Comparison of ENCODE assay signal across 14 cellular contexts in genomic region chr3:125322166-125322565, GRCh38. TPM values are rescaled to one million over a fixed set of nuclear protein-coding genes. Genes with fewer than 3 reads are reported as not detected.
DNase-seq lines count a peak whose midpoint lies in the region; ATAC-seq and TF ChIP-seq lines count a peak whose summit lies in the region.
"Had no signal": no experiment of that assay in that cellular context is flagged by ENCODE, and none has a peak within 500 bp of the region (broad histone marks: within the 10 kb centered on the region; RNA-seq: fewer than 3 reads in every experiment).

No MANE protein-coding gene starts in this region.

- peak; percentile 87 for DNase-seq in LNCaP clone FGC (ENCODE audit: low read depth)
- DNase-seq in foreskin keratinocyte, result peak; percentile 42 to 68
- DNase-seq in cerebellar nuclear complex (lab: John Stamatoyannopoulos, UW), result no peak
- no peak for DNase-seq in SIG-M5 (lab: John Stamatoyannopoulos, UW)
- no peak for DNase-seq in left cardiac atrium
- DNase-seq in HUDEP-2 (lab: John Stamatoyannopoulos, UW; ENCODE audit: unreplicated experiment in 76 of 76), result no peak
- DNase-seq: activated T-cell treated with anti-CD3 and anti-CD28 coated beads for 4 hours, amniotic stem cell, NCI-H1930, posterior cingulate gyrus had no signal

- H3K4me3 ChIP-seq in LNCaP clone FGC (ENCODE audit: low read depth, low read length), result no peak overlapping the region
- H3K4me3 ChIP-seq: GM23338 had no signal

- H3K27me3 ChIP-seq in foreskin keratinocyte, result no peaks in the 10 kb centered on the region

- ATAC-seq in SK-N-SH treated with all-trans-retinoic acid at 6 μM for 48 hours (peak; percentile 98), foreskin keratinocyte (peak; percentile 85), left cardiac atrium (no peak)
- ATAC-seq: GM23338; stimulated activated memory B cell treated with anti-CD40 and anti-IgM and Interleukin-4, amounts not matched to agents 10 μg/mL and 1 μg/mL and 100 μg/mL, for 72 hours had no signal

- peaks cover 23% of the 10 kb centered on the region for H3K4me1 ChIP-seq in foreskin keratinocyte

- intact Hi-C loops in left cardiac atrium (cut with DNase I), result no loop called here

- no peak for TF ChIP-seq CTCF in C4-2B (conservative IDR thresholded peaks at IDR 0.05)
- no peak for TF ChIP-seq CTCF in LNCaP clone FGC (IDR thresholded peaks at IDR 0.05; ENCODE audit: control insufficient read depth, extremely low read depth, insufficient read depth)
- TF ChIP-seq CTCF in foreskin keratinocyte (conservative IDR thresholded peaks at IDR 0.05), result no peak

- H3K27ac ChIP-seq in C4-2B (peak overlapping the region; percentile 32; the same call in 1 of the 2 replicates), foreskin keratinocyte (peak overlapping the region; percentile 46)

TF ChIP-seq in SK-N-SH treated with all-trans-retinoic acid at 6 μM for 48 hours, 23 proteins besides CTCF, POLR2A, EP300 and RAD21:
- TF ChIP-seq PATZ1 (CRISPR knock-in tag; IDR thresholded peaks at IDR 0.05; ENCODE audit: borderline replicate concordance), result peak; percentile 26; the same call in 1 of the 2 replicates
- TF ChIP-seq ZFP3 (CRISPR knock-in tag; IDR thresholded peaks at IDR 0.05), result no peak
- TF ChIP-seq ESRRG (CRISPR knock-in tag; IDR thresholded peaks at IDR 0.05), result no peak
- TF ChIP-seq GLIS3 (CRISPR knock-in tag; IDR thresholded peaks at IDR 0.05), result 0 out of 2 replicates have a peak, but pooled peaks have one; percentile 13
- TF ChIP-seq TCF4 (CRISPR knock-in tag; IDR thresholded peaks at IDR 0.05; ENCODE audit: borderline replicate concordance), result peak; percentile 67; the same call in 1 of the 2 replicates
- no peak for TF ChIP-seq CSDC2 (CRISPR knock-in tag; IDR thresholded peaks at IDR 0.05)
- no peak for TF ChIP-seq ZNF565 (CRISPR knock-in tag; conservative IDR thresholded peaks at IDR 0.05; ENCODE audit: low read depth)
- TF ChIP-seq TSHZ2 (CRISPR knock-in tag; IDR thresholded peaks at IDR 0.05), result no peak
- TF ChIP-seq CSRNP3 (CRISPR knock-in tag; IDR thresholded peaks at IDR 0.05), result no peak
- peak; percentile 90; the same call in 1 of the 2 replicates for TF ChIP-seq POU6F1 (CRISPR knock-in tag; IDR thresholded peaks at IDR 0.05; ENCODE audit: borderline replicate concordance, low read depth)
- no peak for TF ChIP-seq RARB (CRISPR knock-in tag; IDR thresholded peaks at IDR 0.05)
- TF ChIP-seq CREB5 (CRISPR knock-in tag; IDR thresholded peaks at IDR 0.05; ENCODE audit: low read depth), result no peak; the same call in 1 of the 2 replicates
- TF ChIP-seq ISL1 (CRISPR knock-in tag; IDR thresholded peaks at IDR 0.05), result peak; percentile 83

RNA-seq across cellular contexts. Expression of gene ZNF148, which starts 53.0 kb away (rescaled TPM):
- total RNA-seq in foreskin keratinocyte (23.1 and 23.5 TPM in 2 replicates), left cardiac atrium (10 to 100 TPM; 42.3 to 42.6 TPM)
- 2.4 and 3.1 TPM in 2 replicates for polyA plus RNA-seq in foreskin keratinocyte

Comparison
In these comparisons a context has a peak if more than half of its experiments do, and no peak if none do; other contexts are left out.
1. DNase-seq: peak in LNCaP clone FGC (single experiment) and foreskin keratinocyte (2 of 2); none in cerebellar nuclear complex (0 of 2), SIG-M5 (single experiment), left cardiac atrium (single experiment) and HUDEP-2 (0 of 76).
2. ATAC-seq: peak in SK-N-SH treated with all-trans-retinoic acid at 6 μM for 48 hours (single experiment) and foreskin keratinocyte (single experiment); none in left cardiac atrium (0 of 2).